8 cellular contexts compared by ENCODE assay signal in the genomic region with DNA sequence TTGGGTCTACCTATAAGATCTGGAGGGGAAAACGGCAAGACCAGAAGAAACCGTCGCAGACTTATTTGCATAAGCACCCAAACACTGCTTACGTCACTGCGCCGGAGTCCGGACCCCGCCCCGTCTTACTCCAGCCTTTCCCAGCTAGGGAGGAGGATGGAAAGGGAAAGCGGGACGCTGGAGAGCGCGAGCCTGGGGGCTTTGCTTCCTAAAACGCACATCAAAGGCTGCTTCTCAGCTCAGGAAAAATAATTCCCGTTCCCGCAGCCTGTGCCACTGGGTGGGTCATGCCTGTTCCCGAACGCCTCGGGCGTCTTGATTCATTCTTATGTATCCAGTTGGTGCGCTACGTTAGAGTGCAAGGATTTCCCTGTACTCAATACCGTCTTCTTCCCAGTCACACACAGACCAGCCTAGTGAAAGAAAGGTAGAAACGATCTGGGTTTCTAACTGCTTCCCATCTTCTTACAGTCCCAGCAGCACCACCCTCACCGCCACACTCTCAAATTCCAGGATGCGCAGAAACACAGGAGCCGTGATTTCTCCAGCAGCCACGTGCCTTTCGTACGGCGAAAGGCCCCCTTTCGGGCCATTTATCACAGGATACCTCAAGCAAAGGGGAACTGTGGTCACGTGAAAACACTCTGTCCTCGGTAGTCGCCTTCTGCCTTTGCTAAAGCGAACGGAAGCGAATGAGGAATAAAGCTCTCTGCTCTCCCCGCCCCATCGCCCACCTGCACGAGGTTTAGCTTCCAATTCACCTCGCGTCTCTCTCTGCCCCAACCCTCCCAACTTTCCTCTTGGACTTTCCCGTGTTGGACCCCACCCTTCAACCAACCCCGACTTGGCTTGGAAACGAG. TPM values are rescaled to one million over a fixed set of nuclear protein-coding genes. Genes with fewer than 3 reads are reported as not detected.
DNase-seq lines count a peak whose midpoint lies in the region; ATAC-seq lines count a peak whose summit lies in the region.

No MANE protein-coding gene starts in this region.

- H3K27me3 ChIP-seq in layer of hippocampus (ENCODE audit: control insufficient read depth, insufficient read depth, low read length): peaks cover 2% of the 10 kb centered on the region

- peak overlapping the region; percentile 68 for H3K27ac ChIP-seq in layer of hippocampus (ENCODE audit: low read depth, low read length)

- peak; percentile 81 for DNase-seq in COLO829 (ENCODE audit: low spot score)
- DNase-seq in HT1080 (ENCODE audit: low read depth): peak; percentile 88
- DNase-seq in SHP77 (lab: John Stamatoyannopoulos, UW): peak; percentile 81 to 83
- peak; percentile 69 for DNase-seq in dedifferentiated amniotic fluid mesenchymal stem cell (ENCODE audit: extremely low spot score)
- DNase-seq in stimulated activated naive CD8-positive, alpha-beta T cell treated with anti-CD3 and anti-CD28 coated beads, Interleukin-15, Interleukin-2, amounts not matched to agents 100 U/mL and 50 U/mL, for 24 hours: peak; percentile 6
- no peak for DNase-seq in mucosa of gallbladder (ENCODE audit: low spot score)

- ATAC-seq in stimulated activated naive CD8-positive, alpha-beta T cell treated with anti-CD3 and anti-CD28 coated beads, Interleukin-15, Interleukin-2, amounts not matched to agents 100 U/mL and 50 U/mL, for 24 hours: no peak
- no peak for ATAC-seq in GM21576 (IDR thresholded peaks at IDR 0.05; ENCODE audit: unreplicated experiment)

RNA-seq across cellular contexts. Expression of a gene that starts 1.0 kb away (rescaled TPM):
- 24.5 and 26.6 TPM in 2 replicates for total RNA-seq in HT1080 (2014; rRNA removed; shearing (Covaris generic))
- 25.7 and 31.9 TPM in 2 replicates for polyA plus RNA-seq in HT1080 (2015; cell fraction: cytosol; rRNA removed)
- polyA plus RNA-seq in HT1080 (2015; cell fraction: nucleus; rRNA removed): 61.5 and 65.6 TPM in 2 replicates
- 0.12 TPM for total RNA-seq in mucosa of gallbladder

Comparison
In these comparisons a context has a peak if more than half of its experiments do, and no peak if none do; other contexts are left out.
1. RNA of a gene that starts 1.0 kb away (total RNA-seq): 24.5 to 26.6 TPM in HT1080; 0.12 TPM in mucosa of gallbladder (single experiment); every median in the first group is over 10 times any median in the second.